Comparison of ENCODE assay signal across 8 cellular contexts in genomic region chr11:47981667-47982404, GRCh38. TPM values are rescaled to one million over a fixed set of nuclear protein-coding genes. Genes with fewer than 3 reads are reported as not detected.
A peak's percentile ranks its signal among the peaks of the same experiment; 100 is the strongest.
DNase-seq lines count a peak whose midpoint lies in the region; TF ChIP-seq lines count a peak whose summit lies in the region.

No MANE protein-coding gene starts in this region.

- no peaks in the 10 kb centered on the region for H3K9me3 Mint-ChIP-seq in endothelial cell (ENCODE audit: unreplicated experiment)
- no peaks in the 10 kb centered on the region for H3K9me3 Mint-ChIP-seq in neural progenitor cell

- POLR2A ChIA-PET in OCI-LY7 (lab: Charles Lee) (interaction anchor here (0.7 to 1.7 kb wide), 3 partner anchors 11 to 70 kb away, joined by 3 to 7 read pairs (median 4); no protein-coding TSS in a partner anchor), RWPE1 (lab: Yijun Ruan, JAX; ENCODE audit: low non-redundant PET) (no interaction called here)

- H3K4me1 ChIP-seq in OCI-LY7 (ENCODE audit: insufficient read depth, low read length, poor library complexity, severe bottlenecking), result peaks cover 46% of the 10 kb centered on the region
- H3K4me1 ChIP-seq in neural progenitor cell, result peaks cover 17% of the 10 kb centered on the region

- H3K36me3 ChIP-seq in OCI-LY7 (ENCODE audit: insufficient read depth, low read length) (no peaks in the 10 kb centered on the region), neural progenitor cell (no peaks in the 10 kb centered on the region)

- H3K79me2 ChIP-seq in OCI-LY7 (ENCODE audit: insufficient read depth, low read depth, low read length), result peaks cover 18% of the 10 kb centered on the region; the same call in 1 of the 2 replicates
- H3K79me2 ChIP-seq in neural progenitor cell (ENCODE audit: low read depth), result peaks cover 52% of the 10 kb centered on the region

- H3K9me3 ChIP-seq in OCI-LY7 (ENCODE audit: low read length) (no peaks in the 10 kb centered on the region), neural progenitor cell (ENCODE audit: low read depth) (no peaks in the 10 kb centered on the region)

- peak overlapping the region; percentile 11; the same call in 1 of the 2 replicates for H2AFZ ChIP-seq in OCI-LY7 (ENCODE audit: low read length)
- no peak overlapping the region for H2AFZ ChIP-seq in neural progenitor cell (replicated peaks)

- DNase-seq in GM10266 (ENCODE audit: extremely low spot score), result peak; percentile 51
- DNase-seq in OCI-LY7 (ENCODE audit: low spot score), result peak; percentile 41
- no peak for DNase-seq in endothelial cell (ENCODE audit: low spot score)
- DNase-seq in neural progenitor cell (ENCODE audit: low spot score), result no peak
- DNase-seq in T-helper 9 cell, result no peak
- no peak for DNase-seq in NCI-H748 treated with DMSO at 0.1 percent for 48 hours (lab: John Stamatoyannopoulos, UW)
- DNase-seq in HuH-7 (ENCODE audit: low spot score), result no peak
- DNase-seq in RWPE1 (ENCODE audit: low spot score), result no peak

- H3K27me3 Mint-ChIP-seq in endothelial cell (ENCODE audit: unreplicated experiment) (peaks cover 23% of the 10 kb centered on the region), neural progenitor cell (ENCODE audit: insufficient read depth, low read depth) (peaks cover 7% of the 10 kb centered on the region)

- H3K36me3 Mint-ChIP-seq in endothelial cell (ENCODE audit: low read depth, unreplicated experiment) (no peaks in the 10 kb centered on the region), neural progenitor cell (no peaks in the 10 kb centered on the region)

- no peaks in the 10 kb centered on the region for H4K20me1 ChIP-seq in OCI-LY7 (ENCODE audit: insufficient read depth, low read length)
- H4K20me1 ChIP-seq in neural progenitor cell (ENCODE audit: low read depth), result peaks cover 16% of the 10 kb centered on the region

- no peaks in the 10 kb centered on the region for H3K9me2 ChIP-seq in OCI-LY7 (ENCODE audit: insufficient read depth, low read length)

- H3K27ac ChIP-seq in OCI-LY7 (ENCODE audit: low read depth, low read length, poor library complexity, severe bottlenecking) (no peak overlapping the region), neural progenitor cell (no peak overlapping the region), RWPE1 (no peak overlapping the region)

- H3K27me3 ChIP-seq in neural progenitor cell, result peaks cover 7% of the 10 kb centered on the region

- peaks cover 12% of the 10 kb centered on the region for H3F3A ChIP-seq in neural progenitor cell (ENCODE audit: low read depth)

- TF ChIP-seq CTCF in GM10266 (IDR thresholded peaks at IDR 0.05; ENCODE audit: control insufficient read depth, insufficient read depth, low read depth, missing control alignments) (no peak), OCI-LY7 (conservative IDR thresholded peaks at IDR 0.05; ENCODE audit: low read length) (no peak), endothelial cell (IDR thresholded peaks at IDR 0.05; ENCODE audit: unreplicated experiment) (no peak), neural progenitor cell (IDR thresholded peaks at IDR 0.05) (no peak), RWPE1 (conservative IDR thresholded peaks at IDR 0.05; ENCODE audit: low read depth) (no peak)

- CTCF ChIA-PET in OCI-LY7 (lab: Charles Lee; ENCODE audit: unreplicated experiment) (no interaction called here), RWPE1 (lab: Yijun Ruan, JAX) (no interaction called here)

- no TSS peak for BruUV-seq in OCI-LY7 (replicated peaks; lab: Mats Ljungman, UMichigan)

- H3K4me3 Mint-ChIP-seq in endothelial cell (ENCODE audit: unreplicated experiment) (peak overlapping the region; percentile 77), neural progenitor cell (peak overlapping the region; percentile 90)

- peak overlapping the region; percentile 99 for H3K4me2 ChIP-seq in OCI-LY7 (ENCODE audit: low read length)
- H3K4me2 ChIP-seq in neural progenitor cell, result peak overlapping the region; percentile 88

- H3K4me3 ChIP-seq in OCI-LY7 (ENCODE audit: low read depth, low read length, poor library complexity, severe bottlenecking) (peak overlapping the region; percentile 82), neural progenitor cell (peak overlapping the region; percentile 97)

- H3K9ac ChIP-seq in neural progenitor cell, result peak overlapping the region; percentile 50

- H3K27ac Mint-ChIP-seq in endothelial cell (ENCODE audit: unreplicated experiment) (peak overlapping the region; percentile 2), neural progenitor cell (no peak overlapping the region)

- intact Hi-C loops in OCI-LY7 (cut with micrococcal nuclease; ENCODE audit: unreplicated experiment), result loop anchor here (1.0 to 5.0 kb wide), 3 partner anchors 31 to 125 kb away; no protein-coding TSS in a partner anchor

- H3K4me1 Mint-ChIP-seq in endothelial cell (ENCODE audit: unreplicated experiment), result peaks cover 12% of the 10 kb centered on the region
- H3K4me1 Mint-ChIP-seq in neural progenitor cell, result peaks cover 32% of the 10 kb centered on the region

RNA-seq across cellular contexts. Expression of gene PTPRJ, which starts 1.5 kb away (rescaled TPM):
- total RNA-seq in OCI-LY7 (2014; rRNA removed; shearing (Covaris generic)), result 4.5 and 5.4 TPM in 2 replicates
- total RNA-seq in OCI-LY7 (2022) (24.9 and 28.3 TPM in 2 replicates), endothelial cell (ENCODE audit: unreplicated experiment) (1.6 TPM), neural progenitor cell (ENCODE audit: low replicate concordance) (17.3 and 28.0 TPM in 2 replicates)

Comparison
In these comparisons a context has a peak if more than half of its experiments do, and no peak if none do; other contexts are left out.
1. DNase-seq: peak in GM10266 (single experiment) and OCI-LY7 (single experiment); none in endothelial cell (single experiment), neural progenitor cell (single experiment), T-helper 9 cell (single experiment), NCI-H748 treated with DMSO at 0.1 percent for 48 hours (single experiment), HuH-7 (single experiment) and RWPE1 (single experiment).